Comparison of ENCODE assay signal across 25 cellular contexts in genomic region chr9:92561374-92562329, GRCh38. TPM values are rescaled to one million over a fixed set of nuclear protein-coding genes. Genes with fewer than 3 reads are reported as not detected.
A peak's percentile ranks its signal among the peaks of the same experiment; 100 is the strongest.
DNase-seq lines count a peak whose midpoint lies in the region; ATAC-seq, FAIRE-seq and TF ChIP-seq lines count a peak whose summit lies in the region.
"Had no signal": no experiment of that assay in that cellular context is flagged by ENCODE, and none has a peak within 500 bp of the region (broad histone marks: within the 10 kb centered on the region; RNA-seq: fewer than 3 reads in every experiment).

No MANE protein-coding gene starts in this region.

- H3K14ac ChIP-seq in mesenchymal stem cell (ENCODE audit: low read length in 2 of 2), result no peak overlapping the region

- no peak overlapping the region for H2AK5ac ChIP-seq in mesenchymal stem cell (ENCODE audit: low read length, severe bottlenecking)

- H3K27ac ChIP-seq in mesenchymal stem cell (ENCODE audit: low read length, poor library complexity, severe bottlenecking), result no peak overlapping the region
- H3K27ac ChIP-seq: HL-60, psoas muscle, tibial artery had no signal

- no peaks in the 10 kb centered on the region for H3K36me3 ChIP-seq in Loucy (ENCODE audit: insufficient read depth, low read length)
- no peaks in the 10 kb centered on the region for H3K36me3 ChIP-seq in bronchial epithelial cell (ENCODE audit: control insufficient read depth, insufficient read depth, low read length)
- H3K36me3 ChIP-seq in mesenchymal stem cell (ENCODE audit: control insufficient read depth in 1 of 2, insufficient read depth in 2 of 2, low read depth in 1 of 2, low read length in 2 of 2), result no peaks in the 10 kb centered on the region
- H3K36me3 ChIP-seq: heart right ventricle, tibial artery had no signal

- H3K23ac ChIP-seq in mesenchymal stem cell (ENCODE audit: low read length in 2 of 2), result no peak overlapping the region

- H3K79me1 ChIP-seq in mesenchymal stem cell (replicated peaks; ENCODE audit: low read length, poor library complexity, severe bottlenecking), result no peaks in the 10 kb centered on the region

- H3K4ac ChIP-seq in mesenchymal stem cell (ENCODE audit: low read depth in 1 of 2, low read length in 2 of 2), result no peak overlapping the region

- no peaks in the 10 kb centered on the region for H3K79me2 ChIP-seq in Loucy (ENCODE audit: insufficient read depth, low read length)

- no peak overlapping the region for H4K8ac ChIP-seq in mesenchymal stem cell (ENCODE audit: low read length)

- H2BK15ac ChIP-seq in mesenchymal stem cell (ENCODE audit: low read depth, poor library complexity, severe bottlenecking), result no peak overlapping the region

- H3K9me3 ChIP-seq in Loucy (ENCODE audit: insufficient read depth, low read depth, low read length) (no peaks in the 10 kb centered on the region; the same call in 1 of the 2 replicates), mesenchymal stem cell (ENCODE audit: control insufficient read depth, low read length) (no peaks in the 10 kb centered on the region)
- H3K9me3 ChIP-seq: psoas muscle, tibial artery had no signal

- H3K18ac ChIP-seq in mesenchymal stem cell (ENCODE audit: low read depth in 1 of 2, low read length in 2 of 2), result no peak overlapping the region

- no peak for FAIRE-seq in bronchial epithelial cell (lab: Jason Lieb, UNC)
- FAIRE-seq: islet of Langerhans had no signal

- no peak overlapping the region for H2BK120ac ChIP-seq in mesenchymal stem cell (ENCODE audit: low read depth, low read length)

- no peak for ATAC-seq in HG02981 (IDR thresholded peaks at IDR 0.05; ENCODE audit: unreplicated experiment)
- ATAC-seq: psoas muscle; stimulated activated effector memory CD8-positive, alpha-beta T cell treated with anti-CD3 and anti-CD28 coated beads, Interleukin-12 subunit alpha, Interleukin-12 subunit beta, amount 100 ng/mL, for 72 hours had no signal

- H3K9ac ChIP-seq in Loucy (ENCODE audit: low read depth, low read length, poor library complexity, severe bottlenecking) (no peak overlapping the region), mesenchymal stem cell (ENCODE audit: low read length) (no peak overlapping the region)

- no peak overlapping the region for H4K91ac ChIP-seq in mesenchymal stem cell (ENCODE audit: low read length)

- H3K4me1 ChIP-seq in Loucy (ENCODE audit: insufficient read depth, low read length, poor library complexity, severe bottlenecking), result peaks cover 40% of the 10 kb centered on the region
- peaks cover 3% of the 10 kb centered on the region for H3K4me1 ChIP-seq in mesenchymal stem cell (ENCODE audit: control insufficient read depth, insufficient read depth, low read depth, low read length)

- H3K4me3 ChIP-seq in AG10803 (ENCODE audit: low read length) (no peak overlapping the region), Loucy (ENCODE audit: low read length, poor library complexity, severe bottlenecking) (no peak overlapping the region), bronchial epithelial cell (ENCODE audit: low read depth, low read length) (no peak overlapping the region), mesenchymal stem cell (ENCODE audit: insufficient read depth in 1 of 2, low read depth in 1 of 2, low read length in 2 of 2) (no peak overlapping the region)
- H3K4me3 ChIP-seq: heart right ventricle, psoas muscle, tibial artery had no signal

- DNase-seq in AG10803 (ENCODE audit: low read depth), result peak; percentile 74
- peak; percentile 23 for DNase-seq in bronchial epithelial cell (ENCODE audit: low read depth)
- peak; percentile 28 for DNase-seq in mesenchymal stem cell
- DNase-seq in NCI-H510A treated with DMSO at 0.1 percent for 48 hours (lab: John Stamatoyannopoulos, UW), result no peak
- no peak for DNase-seq in 8988T
- no peak for DNase-seq in T-helper 9 cell
- DNase-seq: activated naive CD8-positive, alpha-beta T cell treated with anti-CD3 and anti-CD28 coated beads for 36 hours; DND-41; H9; heart right ventricle; NCI-H1930; NCI-H510A; nephron progenitor cell; psoas muscle; tibial artery had no signal

- H3K27me3 ChIP-seq in Loucy (ENCODE audit: insufficient read depth, low read length, poor library complexity, severe bottlenecking), result no peaks in the 10 kb centered on the region
- no peaks in the 10 kb centered on the region for H3K27me3 ChIP-seq in bronchial epithelial cell (ENCODE audit: control insufficient read depth, insufficient read depth, low read length)
- H3K27me3 ChIP-seq in mesenchymal stem cell (ENCODE audit: control insufficient read depth in 1 of 2, insufficient read depth in 1 of 2, low read length in 2 of 2), result no peaks in the 10 kb centered on the region
- H3K27me3 ChIP-seq: heart right ventricle, tibial artery had no signal

- no peaks in the 10 kb centered on the region for H4K20me1 ChIP-seq in Loucy (ENCODE audit: insufficient read depth, low read length, poor library complexity, severe bottlenecking)

- TF ChIP-seq CTCF in AG10803 (conservative IDR thresholded peaks at IDR 0.05; ENCODE audit: low read length) (no peak), Loucy (conservative IDR thresholded peaks at IDR 0.05; ENCODE audit: low read length) (no peak), bronchial epithelial cell (IDR thresholded peaks at IDR 0.05; ENCODE audit: insufficient read depth, low read length, severe bottlenecking) (no peak)

- H2BK5ac ChIP-seq in mesenchymal stem cell (ENCODE audit: low read depth, low read length, poor library complexity, severe bottlenecking), result no peak overlapping the region

- H3F3A ChIP-seq in Loucy (ENCODE audit: low read depth), result no peaks in the 10 kb centered on the region

- H3K4me2 ChIP-seq in Loucy (ENCODE audit: low read depth, low read length, poor library complexity, severe bottlenecking), result peak overlapping the region; percentile 33
- no peak overlapping the region for H3K4me2 ChIP-seq in mesenchymal stem cell (ENCODE audit: low read length, poor library complexity, severe bottlenecking)

- no peak overlapping the region for H2AFZ ChIP-seq in Loucy (ENCODE audit: low read length)
- no peak overlapping the region for H2AFZ ChIP-seq in mesenchymal stem cell (ENCODE audit: low read depth, low read length)

- 89% methylated on average over 5 of the region's 5 CpGs for WGBS in mesenchymal stem cell

- H2BK12ac ChIP-seq in mesenchymal stem cell (ENCODE audit: low read length in 2 of 2), result no peak overlapping the region

- H3K9me2 ChIP-seq in Loucy (replicated peaks; ENCODE audit: low read depth, low read length), result no peaks in the 10 kb centered on the region

RNA-seq across cellular contexts. Expression of gene ECM2, which starts 25.9 kb away (rescaled TPM):
- 0.26 and 0.90 TPM in 2 replicates for total RNA-seq in bronchial epithelial cell
- 0.18 TPM for polyA plus RNA-seq in mesenchymal stem cell (2013, experiment 1 of 2)
- 0.25 TPM for polyA plus RNA-seq in mesenchymal stem cell (2013, experiment 2 of 2)
- total RNA-seq: activated naive CD8-positive, alpha-beta T cell treated with anti-CD3 and anti-CD28 coated beads for 36 hours; activated T-helper 1 cell treated with anti-CD3 and anti-CD28 coated beads, Interleukin-12 subunit alpha, Interleukin-12 subunit beta, Interleukin-2, Interleukin-4 antibody, amounts not matched to agents 30 ng/mL and 10 ng/mL and 1 ng/mL, durations not matched to agents 14 hours and 24 hours and 36 hours; dermis microvascular lymphatic vessel endothelial cell; epithelial cell of proximal tubule; H9; OCI-LY7 had no signal
- polyA plus RNA-seq: IgD-negative memory B cell had no signal

Comparison
In these comparisons a context has a peak if more than half of its experiments do, and no peak if none do; other contexts are left out.
1. DNase-seq: peak in AG10803 (single experiment), bronchial epithelial cell (single experiment) and mesenchymal stem cell (single experiment); none in NCI-H510A treated with DMSO at 0.1 percent for 48 hours (single experiment), 8988T (single experiment) and T-helper 9 cell (single experiment).